Comparison of ENCODE assay signal across 2 cellular contexts in the genomic region with DNA sequence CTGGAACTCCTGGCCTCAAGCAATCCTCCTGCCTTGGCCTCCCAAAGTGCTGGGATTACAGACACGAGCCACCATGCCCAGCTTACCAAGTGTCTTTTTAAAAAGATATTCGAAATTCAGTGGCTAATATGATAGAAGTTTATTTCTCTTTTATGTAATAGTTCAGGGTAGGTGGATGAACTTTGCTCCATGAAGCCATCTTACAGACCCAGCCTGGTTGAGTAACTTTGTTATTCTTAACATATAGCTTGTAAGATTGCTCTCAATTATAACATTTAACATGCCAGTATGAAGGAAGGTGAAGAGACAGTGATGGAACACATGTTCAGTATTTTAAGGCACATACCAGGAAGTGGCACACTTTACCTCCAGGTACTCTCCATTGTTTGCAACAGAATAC.
TF ChIP-seq lines count a peak whose summit lies in the region.

No MANE protein-coding gene starts in this region.

TF ChIP-seq in HCT116, 20 proteins besides CTCF, POLR2A, EP300 and RAD21:
- no peak for TF ChIP-seq ZFX (IDR thresholded peaks at IDR 0.05)
- 0 out of 2 replicates have a peak, but pooled peaks have one; percentile 6 for TF ChIP-seq ELF1 (IDR thresholded peaks at IDR 0.05; ENCODE audit: borderline replicate concordance, low read depth)

TF ChIP-seq in HepG2, 621 proteins besides CTCF, POLR2A, EP300 and RAD21:
- no peak for TF ChIP-seq FIP1L1 (IDR thresholded peaks at IDR 0.05; ENCODE audit: borderline replicate concordance, insufficient read depth, low read depth, low read length)
- no peak for TF ChIP-seq ETV6 (CRISPR knock-in tag; conservative IDR thresholded peaks at IDR 0.05)
- TF ChIP-seq HNF4A (CRISPR knock-in tag; IDR thresholded peaks at IDR 0.05): peak; percentile 48; the same call in 1 of the 2 replicates
- TF ChIP-seq EHMT2 (IDR thresholded peaks at IDR 0.05; ENCODE audit: borderline replicate concordance, low read depth, low read length): no peak
- no peak for TF ChIP-seq ZFP36 (IDR thresholded peaks at IDR 0.05; ENCODE audit: borderline replicate concordance, low read depth, low read length, partially characterized antibody)
- no peak for TF ChIP-seq TAF15 (IDR thresholded peaks at IDR 0.05; ENCODE audit: low read depth, low read length, poor library complexity, severe bottlenecking)
- TF ChIP-seq, protein P1, sequence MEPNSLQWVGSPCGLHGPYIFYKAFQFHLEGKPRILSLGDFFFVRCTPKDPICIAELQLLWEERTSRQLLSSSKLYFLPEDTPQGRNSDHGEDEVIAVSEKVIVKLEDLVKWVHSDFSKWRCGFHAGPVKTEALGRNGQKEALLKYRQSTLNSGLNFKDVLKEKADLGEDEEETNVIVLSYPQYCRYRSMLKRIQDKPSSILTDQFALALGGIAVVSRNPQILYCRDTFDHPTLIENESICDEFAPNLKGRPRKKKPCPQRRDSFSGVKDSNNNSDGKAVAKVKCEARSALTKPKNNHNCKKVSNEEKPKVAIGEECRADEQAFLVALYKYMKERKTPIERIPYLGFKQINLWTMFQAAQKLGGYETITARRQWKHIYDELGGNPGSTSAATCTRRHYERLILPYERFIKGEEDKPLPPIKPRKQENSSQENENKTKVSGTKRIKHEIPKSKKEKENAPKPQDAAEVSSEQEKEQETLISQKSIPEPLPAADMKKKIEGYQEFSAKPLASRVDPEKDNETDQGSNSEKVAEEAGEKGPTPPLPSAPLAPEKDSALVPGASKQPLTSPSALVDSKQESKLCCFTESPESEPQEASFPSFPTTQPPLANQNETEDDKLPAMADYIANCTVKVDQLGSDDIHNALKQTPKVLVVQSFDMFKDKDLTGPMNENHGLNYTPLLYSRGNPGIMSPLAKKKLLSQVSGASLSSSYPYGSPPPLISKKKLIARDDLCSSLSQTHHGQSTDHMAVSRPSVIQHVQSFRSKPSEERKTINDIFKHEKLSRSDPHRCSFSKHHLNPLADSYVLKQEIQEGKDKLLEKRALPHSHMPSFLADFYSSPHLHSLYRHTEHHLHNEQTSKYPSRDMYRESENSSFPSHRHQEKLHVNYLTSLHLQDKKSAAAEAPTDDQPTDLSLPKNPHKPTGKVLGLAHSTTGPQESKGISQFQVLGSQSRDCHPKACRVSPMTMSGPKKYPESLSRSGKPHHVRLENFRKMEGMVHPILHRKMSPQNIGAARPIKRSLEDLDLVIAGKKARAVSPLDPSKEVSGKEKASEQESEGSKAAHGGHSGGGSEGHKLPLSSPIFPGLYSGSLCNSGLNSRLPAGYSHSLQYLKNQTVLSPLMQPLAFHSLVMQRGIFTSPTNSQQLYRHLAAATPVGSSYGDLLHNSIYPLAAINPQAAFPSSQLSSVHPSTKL (CRISPR knock-in tag; IDR thresholded peaks at IDR 0.05): 0 out of 2 replicates have a peak, but pooled peaks have one; percentile 34
- TF ChIP-seq, protein P2, sequence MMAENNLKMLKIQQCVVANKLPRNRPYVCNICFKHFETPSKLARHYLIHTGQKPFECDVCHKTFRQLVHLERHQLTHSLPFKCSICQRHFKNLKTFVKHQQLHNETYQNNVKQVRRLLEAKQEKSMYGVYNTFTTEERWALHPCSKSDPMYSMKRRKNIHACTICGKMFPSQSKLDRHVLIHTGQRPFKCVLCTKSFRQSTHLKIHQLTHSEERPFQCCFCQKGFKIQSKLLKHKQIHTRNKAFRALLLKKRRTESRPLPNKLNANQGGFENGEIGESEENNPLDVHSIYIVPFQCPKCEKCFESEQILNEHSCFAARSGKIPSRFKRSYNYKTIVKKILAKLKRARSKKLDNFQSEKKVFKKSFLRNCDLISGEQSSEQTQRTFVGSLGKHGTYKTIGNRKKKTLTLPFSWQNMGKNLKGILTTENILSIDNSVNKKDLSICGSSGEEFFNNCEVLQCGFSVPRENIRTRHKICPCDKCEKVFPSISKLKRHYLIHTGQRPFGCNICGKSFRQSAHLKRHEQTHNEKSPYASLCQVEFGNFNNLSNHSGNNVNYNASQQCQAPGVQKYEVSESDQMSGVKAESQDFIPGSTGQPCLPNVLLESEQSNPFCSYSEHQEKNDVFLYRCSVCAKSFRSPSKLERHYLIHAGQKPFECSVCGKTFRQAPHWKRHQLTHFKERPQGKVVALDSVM (CRISPR knock-in tag; IDR thresholded peaks at IDR 0.05): peak; percentile 53
- no peak for TF ChIP-seq ZFAT (CRISPR knock-in tag; conservative IDR thresholded peaks at IDR 0.05)
- TF ChIP-seq ZNF644 (CRISPR knock-in tag; IDR thresholded peaks at IDR 0.05; ENCODE audit: low read depth): peak; percentile 42; the same call in 1 of the 2 replicates
- no peak for TF ChIP-seq ZNF737 (CRISPR knock-in tag; IDR thresholded peaks at IDR 0.05; ENCODE audit: borderline replicate concordance)
- TF ChIP-seq, protein P3, sequence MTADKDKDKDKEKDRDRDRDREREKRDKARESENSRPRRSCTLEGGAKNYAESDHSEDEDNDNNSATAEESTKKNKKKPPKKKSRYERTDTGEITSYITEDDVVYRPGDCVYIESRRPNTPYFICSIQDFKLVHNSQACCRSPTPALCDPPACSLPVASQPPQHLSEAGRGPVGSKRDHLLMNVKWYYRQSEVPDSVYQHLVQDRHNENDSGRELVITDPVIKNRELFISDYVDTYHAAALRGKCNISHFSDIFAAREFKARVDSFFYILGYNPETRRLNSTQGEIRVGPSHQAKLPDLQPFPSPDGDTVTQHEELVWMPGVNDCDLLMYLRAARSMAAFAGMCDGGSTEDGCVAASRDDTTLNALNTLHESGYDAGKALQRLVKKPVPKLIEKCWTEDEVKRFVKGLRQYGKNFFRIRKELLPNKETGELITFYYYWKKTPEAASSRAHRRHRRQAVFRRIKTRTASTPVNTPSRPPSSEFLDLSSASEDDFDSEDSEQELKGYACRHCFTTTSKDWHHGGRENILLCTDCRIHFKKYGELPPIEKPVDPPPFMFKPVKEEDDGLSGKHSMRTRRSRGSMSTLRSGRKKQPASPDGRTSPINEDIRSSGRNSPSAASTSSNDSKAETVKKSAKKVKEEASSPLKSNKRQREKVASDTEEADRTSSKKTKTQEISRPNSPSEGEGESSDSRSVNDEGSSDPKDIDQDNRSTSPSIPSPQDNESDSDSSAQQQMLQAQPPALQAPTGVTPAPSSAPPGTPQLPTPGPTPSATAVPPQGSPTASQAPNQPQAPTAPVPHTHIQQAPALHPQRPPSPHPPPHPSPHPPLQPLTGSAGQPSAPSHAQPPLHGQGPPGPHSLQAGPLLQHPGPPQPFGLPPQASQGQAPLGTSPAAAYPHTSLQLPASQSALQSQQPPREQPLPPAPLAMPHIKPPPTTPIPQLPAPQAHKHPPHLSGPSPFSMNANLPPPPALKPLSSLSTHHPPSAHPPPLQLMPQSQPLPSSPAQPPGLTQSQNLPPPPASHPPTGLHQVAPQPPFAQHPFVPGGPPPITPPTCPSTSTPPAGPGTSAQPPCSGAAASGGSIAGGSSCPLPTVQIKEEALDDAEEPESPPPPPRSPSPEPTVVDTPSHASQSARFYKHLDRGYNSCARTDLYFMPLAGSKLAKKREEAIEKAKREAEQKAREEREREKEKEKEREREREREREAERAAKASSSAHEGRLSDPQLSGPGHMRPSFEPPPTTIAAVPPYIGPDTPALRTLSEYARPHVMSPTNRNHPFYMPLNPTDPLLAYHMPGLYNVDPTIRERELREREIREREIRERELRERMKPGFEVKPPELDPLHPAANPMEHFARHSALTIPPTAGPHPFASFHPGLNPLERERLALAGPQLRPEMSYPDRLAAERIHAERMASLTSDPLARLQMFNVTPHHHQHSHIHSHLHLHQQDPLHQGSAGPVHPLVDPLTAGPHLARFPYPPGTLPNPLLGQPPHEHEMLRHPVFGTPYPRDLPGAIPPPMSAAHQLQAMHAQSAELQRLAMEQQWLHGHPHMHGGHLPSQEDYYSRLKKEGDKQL (CRISPR knock-in tag; IDR thresholded peaks at IDR 0.05; ENCODE audit: low read depth): no peak
